ENCODE assay signal across 1 cellular context in the genomic region with DNA sequence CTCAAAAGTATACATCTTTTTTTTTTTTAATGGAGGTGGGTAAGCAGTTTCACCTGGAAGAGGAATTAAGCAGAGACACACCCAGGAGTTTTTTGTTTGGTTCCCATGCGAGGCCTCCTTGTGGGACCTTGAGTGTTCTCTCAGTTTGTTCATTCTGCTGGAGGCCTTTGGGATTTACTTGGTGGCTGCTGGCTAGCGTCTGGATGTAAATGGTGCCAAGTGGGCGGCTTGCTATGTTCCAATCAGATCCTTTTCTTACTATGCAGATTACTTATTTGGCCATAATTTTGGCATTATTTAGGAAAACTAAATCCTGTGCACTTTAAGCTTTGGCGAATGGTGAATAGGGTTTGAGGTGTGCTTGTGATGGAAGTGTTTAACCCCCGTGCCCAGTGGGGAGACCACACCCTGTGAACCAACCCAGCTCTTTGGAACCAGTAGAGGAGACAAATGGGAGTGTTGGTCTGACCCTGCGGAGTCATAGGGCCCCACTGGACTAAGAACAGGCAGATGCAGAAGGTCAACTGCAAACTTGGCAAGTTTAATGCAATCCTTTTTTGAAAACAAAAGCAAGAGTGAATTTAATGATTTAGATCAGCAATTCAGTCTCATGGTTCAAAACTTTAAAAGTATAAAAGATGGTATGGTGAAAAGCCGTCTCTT.
TF ChIP-seq lines count a peak whose summit lies in the region.

No MANE protein-coding gene starts in this region.

TF ChIP-seq in GM23338, 12 proteins besides CTCF, POLR2A, EP300 and RAD21 (continued from another document):
- TF ChIP-seq, protein P1, sequence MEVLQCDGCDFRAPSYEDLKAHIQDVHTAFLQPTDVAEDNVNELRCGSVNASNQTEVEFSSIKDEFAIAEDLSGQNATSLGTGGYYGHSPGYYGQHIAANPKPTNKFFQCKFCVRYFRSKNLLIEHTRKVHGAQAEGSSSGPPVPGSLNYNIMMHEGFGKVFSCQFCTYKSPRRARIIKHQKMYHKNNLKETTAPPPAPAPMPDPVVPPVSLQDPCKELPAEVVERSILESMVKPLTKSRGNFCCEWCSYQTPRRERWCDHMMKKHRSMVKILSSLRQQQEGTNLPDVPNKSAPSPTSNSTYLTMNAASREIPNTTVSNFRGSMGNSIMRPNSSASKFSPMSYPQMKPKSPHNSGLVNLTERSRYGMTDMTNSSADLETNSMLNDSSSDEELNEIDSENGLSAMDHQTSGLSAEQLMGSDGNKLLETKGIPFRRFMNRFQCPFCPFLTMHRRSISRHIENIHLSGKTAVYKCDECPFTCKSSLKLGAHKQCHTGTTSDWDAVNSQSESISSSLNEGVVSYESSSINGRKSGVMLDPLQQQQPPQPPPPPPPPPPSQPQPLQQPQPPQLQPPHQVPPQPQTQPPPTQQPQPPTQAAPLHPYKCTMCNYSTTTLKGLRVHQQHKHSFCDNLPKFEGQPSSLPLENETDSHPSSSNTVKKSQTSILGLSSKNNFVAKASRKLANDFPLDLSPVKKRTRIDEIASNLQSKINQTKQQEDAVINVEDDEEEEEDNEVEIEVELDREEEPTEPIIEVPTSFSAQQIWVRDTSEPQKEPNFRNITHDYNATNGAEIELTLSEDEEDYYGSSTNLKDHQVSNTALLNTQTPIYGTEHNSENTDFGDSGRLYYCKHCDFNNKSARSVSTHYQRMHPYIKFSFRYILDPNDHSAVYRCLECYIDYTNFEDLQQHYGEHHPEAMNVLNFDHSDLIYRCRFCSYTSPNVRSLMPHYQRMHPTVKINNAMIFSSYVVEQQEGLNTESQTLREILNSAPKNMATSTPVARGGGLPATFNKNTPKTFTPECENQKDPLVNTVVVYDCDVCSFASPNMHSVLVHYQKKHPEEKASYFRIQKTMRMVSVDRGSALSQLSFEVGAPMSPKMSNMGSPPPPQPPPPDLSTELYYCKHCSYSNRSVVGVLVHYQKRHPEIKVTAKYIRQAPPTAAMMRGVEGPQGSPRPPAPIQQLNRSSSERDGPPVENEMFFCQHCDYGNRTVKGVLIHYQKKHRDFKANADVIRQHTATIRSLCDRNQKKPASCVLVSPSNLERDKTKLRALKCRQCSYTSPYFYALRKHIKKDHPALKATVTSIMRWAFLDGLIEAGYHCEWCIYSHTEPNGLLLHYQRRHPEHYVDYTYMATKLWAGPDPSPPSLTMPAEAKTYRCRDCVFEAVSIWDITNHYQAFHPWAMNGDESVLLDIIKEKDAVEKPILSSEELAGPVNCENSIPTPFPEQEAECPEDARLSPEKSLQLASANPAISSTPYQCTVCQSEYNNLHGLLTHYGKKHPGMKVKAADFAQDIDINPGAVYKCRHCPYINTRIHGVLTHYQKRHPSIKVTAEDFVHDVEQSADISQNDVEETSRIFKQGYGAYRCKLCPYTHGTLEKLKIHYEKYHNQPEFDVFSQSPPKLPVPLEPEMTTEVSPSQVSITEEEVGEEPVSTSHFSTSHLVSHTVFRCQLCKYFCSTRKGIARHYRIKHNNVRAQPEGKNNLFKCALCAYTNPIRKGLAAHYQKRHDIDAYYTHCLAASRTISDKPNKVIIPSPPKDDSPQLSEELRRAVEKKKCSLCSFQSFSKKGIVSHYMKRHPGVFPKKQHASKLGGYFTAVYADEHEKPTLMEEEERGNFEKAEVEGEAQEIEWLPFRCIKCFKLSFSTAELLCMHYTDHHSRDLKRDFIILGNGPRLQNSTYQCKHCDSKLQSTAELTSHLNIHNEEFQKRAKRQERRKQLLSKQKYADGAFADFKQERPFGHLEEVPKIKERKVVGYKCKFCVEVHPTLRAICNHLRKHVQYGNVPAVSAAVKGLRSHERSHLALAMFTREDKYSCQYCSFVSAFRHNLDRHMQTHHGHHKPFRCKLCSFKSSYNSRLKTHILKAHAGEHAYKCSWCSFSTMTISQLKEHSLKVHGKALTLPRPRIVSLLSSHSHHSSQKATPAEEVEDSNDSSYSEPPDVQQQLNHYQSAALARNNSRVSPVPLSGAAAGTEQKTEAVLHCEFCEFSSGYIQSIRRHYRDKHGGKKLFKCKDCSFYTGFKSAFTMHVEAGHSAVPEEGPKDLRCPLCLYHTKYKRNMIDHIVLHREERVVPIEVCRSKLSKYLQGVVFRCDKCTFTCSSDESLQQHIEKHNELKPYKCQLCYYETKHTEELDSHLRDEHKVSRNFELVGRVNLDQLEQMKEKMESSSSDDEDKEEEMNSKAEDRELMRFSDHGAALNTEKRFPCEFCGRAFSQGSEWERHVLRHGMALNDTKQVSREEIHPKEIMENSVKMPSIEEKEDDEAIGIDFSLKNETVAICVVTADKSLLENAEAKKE (CRISPR knock-in tag; IDR thresholded peaks at IDR 0.05), result no peak
- no peak for TF ChIP-seq EZH2 (IDR thresholded peaks at IDR 0.05; ENCODE audit: low read depth, unreplicated experiment)
